Comparison of ENCODE assay signal across 1 cellular context in genomic region chr9:133188006-133188842, GRCh38.
TF ChIP-seq lines count a peak whose summit lies in the region.

No MANE protein-coding gene starts in this region.

TF ChIP-seq in K562, 482 proteins besides CTCF, POLR2A, EP300 and RAD21 (continued from another document):
- TF ChIP-seq ZNF263 (CRISPR knock-in tag; IDR thresholded peaks at IDR 0.05; ENCODE audit: borderline replicate concordance) (peak; percentile 33; the same call in 1 of the 2 replicates), SMC3 (conservative IDR thresholded peaks at IDR 0.05; ENCODE audit: insufficient read depth, low read depth, low read length) (0 out of 2 replicates have a peak, but pooled peaks have one; percentile 33), NFATC3 (IDR thresholded peaks at IDR 0.05) (no peak), DEAF1 (CRISPR knock-in tag; IDR thresholded peaks at IDR 0.05) (no peak)
TF ChIP-seq in K562: peak in this region for 5.
